ENCODE assay signal across 29 cellular contexts in the genomic region with DNA sequence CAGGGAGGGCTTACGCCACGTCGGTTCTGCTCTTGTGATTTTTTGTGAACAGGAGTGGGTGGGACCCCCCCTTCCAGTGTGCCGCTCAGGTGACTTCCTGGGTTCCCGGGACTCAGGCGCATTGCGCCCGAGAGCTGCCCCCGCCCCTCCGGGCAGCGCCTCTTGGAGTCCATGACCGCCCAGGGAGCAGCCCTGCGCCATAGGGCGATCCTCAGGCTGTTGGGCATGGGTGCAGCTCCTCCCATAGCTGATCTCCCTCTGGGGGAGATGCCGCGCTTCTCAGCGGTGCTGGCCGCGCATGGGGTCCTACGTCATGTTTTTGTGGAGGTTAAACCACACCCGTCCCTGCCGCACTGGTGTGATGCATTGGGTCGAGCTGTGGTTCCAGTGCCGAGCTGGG. TPM values are rescaled to one million over a fixed set of nuclear protein-coding genes. Genes with fewer than 3 reads are reported as not detected.
"Had no signal": no experiment of that assay in that cellular context is flagged by ENCODE, and none has a peak within 500 bp of the region (broad histone marks: within the 10 kb centered on the region; RNA-seq: fewer than 3 reads in every experiment).

No MANE protein-coding gene starts in this region.

- H3K4me3 ChIP-seq: heart left ventricle, left ventricle myocardium inferior, lung, ovary, right atrium auricular region, right lobe of liver, tibial nerve, vagina had no signal

- H3K27me3 Mint-ChIP-seq: naive thymus-derived CD8-positive, alpha-beta T cell; progenitor cell of endocrine pancreas; stimulated activated naive B cell treated with anti-CD40 and anti-IgM and Interleukin-4, amounts not matched to agents 10 μg/mL and 1 μg/mL and 100 μg/mL, for 72 hours; stimulated activated naive CD8-positive, alpha-beta T cell treated with anti-CD3 and anti-CD28 coated beads, Interleukin-15, Interleukin-2, amounts not matched to agents 100 ng/mL and 50 ng/mL, for 24 hours; type B pancreatic cell had no signal

- DNase-seq: heart left ventricle; left ventricle myocardium inferior; occipital lobe; stimulated activated CD4-positive, alpha-beta T cell treated with anti-CD3 and anti-CD28 coated beads, Interleukin-12 subunit alpha, Interleukin-12 subunit beta, amount 100 ng/mL, for 4 hours; stimulated activated CD4-positive, alpha-beta T cell treated with anti-CD3 and anti-CD28 coated beads, Interleukin-15, amount 100 ng/mL, for 24 hours; stimulated activated CD4-positive, alpha-beta T cell treated with anti-CD3 and anti-CD28 coated beads, Interleukin-4, amount 100 ng/mL, for 4 hours; stimulated activated CD8-positive, alpha-beta memory T cell treated with anti-CD3 and anti-CD28 coated beads, Interleukin-4, amount 100 ng/mL, for 48 hours; stimulated activated naive B cell treated with anti-CD40 and anti-IgM and Interleukin-4, amounts not matched to agents 10 μg/mL and 1 μg/mL and 100 μg/mL, for 72 hours; substantia nigra had no signal

- ATAC-seq: naive thymus-derived CD8-positive, alpha-beta T cell; stimulated activated naive B cell treated with anti-CD40 and anti-IgM and Interleukin-4, amounts not matched to agents 10 μg/mL and 1 μg/mL and 100 μg/mL, for 72 hours had no signal

- H3K4me1 ChIP-seq: heart left ventricle, left ventricle myocardium inferior, right atrium auricular region, right lobe of liver, tibial nerve, vagina had no signal

- H3K27ac ChIP-seq: heart left ventricle, left ventricle myocardium inferior, neutrophil, ovary, right atrium auricular region, right lobe of liver, tibial nerve, vagina had no signal

- H3K4me3 Mint-ChIP-seq: naive thymus-derived CD8-positive, alpha-beta T cell; nephron; neural crest cell; stimulated activated naive B cell treated with anti-CD40 and anti-IgM and Interleukin-4, amounts not matched to agents 10 μg/mL and 1 μg/mL and 100 μg/mL, for 72 hours; stimulated activated naive CD8-positive, alpha-beta T cell treated with anti-CD3 and anti-CD28 coated beads, Interleukin-15, Interleukin-2, amounts not matched to agents 100 ng/mL and 50 ng/mL, for 24 hours; type B pancreatic cell had no signal

- H3K27ac Mint-ChIP-seq: naive thymus-derived CD8-positive, alpha-beta T cell; nephron; progenitor cell of endocrine pancreas; stimulated activated naive CD8-positive, alpha-beta T cell treated with anti-CD3 and anti-CD28 coated beads, Interleukin-15, Interleukin-2, amounts not matched to agents 100 ng/mL and 50 ng/mL, for 24 hours; type B pancreatic cell had no signal

- H3K4me1 Mint-ChIP-seq: naive thymus-derived CD8-positive, alpha-beta T cell; nephron; neural crest cell; stimulated activated naive B cell treated with anti-CD40 and anti-IgM and Interleukin-4, amounts not matched to agents 10 μg/mL and 1 μg/mL and 100 μg/mL, for 72 hours had no signal

- H3K36me3 Mint-ChIP-seq: type B pancreatic cell had no signal

- H3K36me3 ChIP-seq: ovary had no signal

- FAIRE-seq: islet of Langerhans had no signal

- H3K27me3 ChIP-seq: heart left ventricle, neutrophil, ovary, right atrium auricular region, right lobe of liver, tibial nerve, vagina had no signal

- H3K9me3 ChIP-seq: heart left ventricle, left ventricle myocardium inferior, neutrophil, ovary, right atrium auricular region, right lobe of liver, tibial nerve, vagina had no signal

- H3K9me3 Mint-ChIP-seq: naive thymus-derived CD8-positive, alpha-beta T cell; nephron; neural crest cell; stimulated activated naive B cell treated with anti-CD40 and anti-IgM and Interleukin-4, amounts not matched to agents 10 μg/mL and 1 μg/mL and 100 μg/mL, for 72 hours; stimulated activated naive CD8-positive, alpha-beta T cell treated with anti-CD3 and anti-CD28 coated beads, Interleukin-15, Interleukin-2, amounts not matched to agents 100 ng/mL and 50 ng/mL, for 24 hours; type B pancreatic cell had no signal

RNA-seq across cellular contexts. Expression of gene TMPRSS9, which starts 7.9 kb away (rescaled TPM):
- total RNA-seq: kidney epithelial cell; left ventricle myocardium inferior; lower leg skin; mucosa of gallbladder; naive thymus-derived CD8-positive, alpha-beta T cell; progenitor cell of endocrine pancreas; pulmonary artery endothelial cell; right atrium auricular region; tibial nerve; vagina had no signal
- polyA plus RNA-seq: naive thymus-derived CD8-positive, alpha-beta T cell had no signal

RNA-seq across cellular contexts. Expression of gene LINGO3, which starts 44.2 kb away (rescaled TPM):
- total RNA-seq: kidney epithelial cell, left ventricle myocardium inferior, neural crest cell, ovary, pulmonary artery endothelial cell, right atrium auricular region, right lobe of liver, skeletal muscle tissue, urinary bladder, vagina had no signal
- polyA plus RNA-seq: heart left ventricle, ovary had no signal
